23 cellular contexts compared by ENCODE assay signal in genomic region chr9:128253991-128254346, GRCh38.
"Had no signal": no experiment of that assay in that cellular context is flagged by ENCODE, and none has a peak within 500 bp of the region (broad histone marks: within the 10 kb centered on the region; RNA-seq: fewer than 3 reads in every experiment).

No MANE protein-coding gene starts in this region.

- H3K4me2 ChIP-seq: smooth muscle cell had no signal

- FAIRE-seq: endometrium, keratinocyte had no signal

- H3K4me1 ChIP-seq: gastrocnemius medialis, testis had no signal

- H3K27me3 ChIP-seq: ovary, right atrium auricular region, testis, tibial nerve had no signal

- H3K36me3 ChIP-seq: ovary had no signal

- H3K27ac ChIP-seq: coronary artery, gastrocnemius medialis, ovary, right atrium auricular region, testis, tibial nerve had no signal

- DNase-seq: effector memory CD4-positive, alpha-beta T cell; gastrocnemius medialis; glutamatergic neuron; immature natural killer cell; left cardiac atrium; left ventricle myocardium superior; mesenchymal stem cell; midbrain; nephron progenitor cell; nucleus accumbens; ovary; stimulated activated CD4-positive, alpha-beta T cell treated with anti-CD3 and anti-CD28 coated beads, Interleukin-2, amount 100 ng/mL, for 48 hours; stimulated activated CD8-positive, alpha-beta memory T cell treated with anti-CD3 and anti-CD28 coated beads, Interleukin-4, amount 100 ng/mL, for 48 hours; stimulated activated naive CD8-positive, alpha-beta T cell treated with anti-CD3 and anti-CD28 coated beads, Interleukin-15, Interleukin-2, amounts not matched to agents 100 U/mL and 50 U/mL, for 24 hours; testis had no signal

- H3K9me3 ChIP-seq: gastrocnemius medialis, ovary, right atrium auricular region, testis, tibial nerve had no signal

- H3K4me3 ChIP-seq: coronary artery, gastrocnemius medialis, lung, ovary, right atrium auricular region, smooth muscle cell, testis, tibial nerve had no signal

- ATAC-seq: gastrocnemius medialis; left cardiac atrium; left ventricle myocardium superior; stimulated activated effector memory CD8-positive, alpha-beta T cell treated with anti-CD3 and anti-CD28 coated beads, Interleukin-12 subunit alpha, Interleukin-12 subunit beta, amount 100 ng/mL, for 72 hours; stimulated activated naive CD8-positive, alpha-beta T cell treated with anti-CD3 and anti-CD28 coated beads, Interleukin-15, Interleukin-2, amounts not matched to agents 100 U/mL and 50 U/mL, for 24 hours had no signal
